In genomic region chr2:218781691-218782528, GRCh38 we compare ENCODE assay signal across 8 cellular contexts. TPM values are rescaled to one million over a fixed set of nuclear protein-coding genes. Genes with fewer than 3 reads are reported as not detected.
DNase-seq lines count a peak whose midpoint lies in the region; FAIRE-seq and TF ChIP-seq lines count a peak whose summit lies in the region.

CYP27A1 (plus strand) TSS chr2:218782147; CDS start chr2:218782183, 36 bp downstream.

- TF ChIP-seq CTCF in bronchial epithelial cell (IDR thresholded peaks at IDR 0.05; ENCODE audit: insufficient read depth, low read length, severe bottlenecking): no peak

- peaks cover 8% of the 10 kb centered on the region for H3K4me1 Mint-ChIP-seq in activated naive CD8-positive, alpha-beta T cell (ENCODE audit: low read depth)
- H3K4me1 Mint-ChIP-seq in activated naive CD8-positive, alpha-beta T cell treated with anti-CD3 and anti-CD28 coated beads for 36 hours: peaks cover 1% of the 10 kb centered on the region

- H3K4me3 ChIP-seq in bronchial epithelial cell (ENCODE audit: low read depth, low read length) (peak within 1 kb of the TSS; percentile 39), skeletal muscle satellite cell (ENCODE audit: low read length) (peak within 1 kb of the TSS; percentile 74)

- TF ChIP-seq POLR2A in erythroblast (IDR thresholded peaks at IDR 0.05; ENCODE audit: low read length): no peak

- H3K9me3 ChIP-seq in skeletal muscle satellite cell (replicated peaks; ENCODE audit: low read length): peaks cover 4% of the 10 kb centered on the region

- H3K27me3 Mint-ChIP-seq in activated naive CD8-positive, alpha-beta T cell: peaks cover 38% of the 10 kb centered on the region
- H3K27me3 Mint-ChIP-seq in activated naive CD8-positive, alpha-beta T cell treated with anti-CD3 and anti-CD28 coated beads for 36 hours: peaks cover 70% of the 10 kb centered on the region

- DNase-seq in activated naive CD8-positive, alpha-beta T cell treated with anti-CD3 and anti-CD28 coated beads for 36 hours: no peak
- DNase-seq in bronchial epithelial cell (ENCODE audit: low read depth) (no peak), iris pigment epithelial cell (ENCODE audit: low read depth) (peak; percentile 27), erythroblast (lab: John Stamatoyannopoulos, UW) (no peak), cerebellar nuclear complex (lab: John Stamatoyannopoulos, UW) (no peak), T-helper 9 cell (no peak)

- H3K36me3 Mint-ChIP-seq in activated naive CD8-positive, alpha-beta T cell: peaks cover 14% of the 10 kb centered on the region
- H3K36me3 Mint-ChIP-seq in activated naive CD8-positive, alpha-beta T cell treated with anti-CD3 and anti-CD28 coated beads for 36 hours: peaks cover 15% of the 10 kb centered on the region

- peaks cover 19% of the 10 kb centered on the region for H3K4me1 ChIP-seq in skeletal muscle satellite cell (ENCODE audit: control insufficient read depth, insufficient read depth, low read length)

- H3K27me3 ChIP-seq in bronchial epithelial cell (ENCODE audit: control insufficient read depth, insufficient read depth, low read length): no peaks in the 10 kb centered on the region
- peaks cover 4% of the 10 kb centered on the region for H3K27me3 ChIP-seq in skeletal muscle satellite cell (ENCODE audit: control insufficient read depth, insufficient read depth, low read length)

- H3K9ac ChIP-seq in skeletal muscle satellite cell (ENCODE audit: low read depth, low read length): peak within 1 kb of the TSS; percentile 83

- FAIRE-seq in bronchial epithelial cell (lab: Jason Lieb, UNC): no peak

- peak within 1 kb of the TSS; percentile 94 for H3K4me2 ChIP-seq in skeletal muscle satellite cell (ENCODE audit: low read length)

- H3K36me3 ChIP-seq in bronchial epithelial cell (ENCODE audit: control insufficient read depth, insufficient read depth, low read length) (no peaks in the 10 kb centered on the region), skeletal muscle satellite cell (ENCODE audit: insufficient read depth, low read length) (peaks cover 2% of the 10 kb centered on the region)

- H3K27ac Mint-ChIP-seq in activated naive CD8-positive, alpha-beta T cell: no peak within 1 kb of the TSS
- no peak within 1 kb of the TSS for H3K27ac Mint-ChIP-seq in activated naive CD8-positive, alpha-beta T cell treated with anti-CD3 and anti-CD28 coated beads for 36 hours

- peak within 1 kb of the TSS; percentile 44 for H3K4me3 Mint-ChIP-seq in activated naive CD8-positive, alpha-beta T cell
- H3K4me3 Mint-ChIP-seq in activated naive CD8-positive, alpha-beta T cell treated with anti-CD3 and anti-CD28 coated beads for 36 hours: no peak within 1 kb of the TSS

- peaks cover 4% of the 10 kb centered on the region for H3K9me3 Mint-ChIP-seq in activated naive CD8-positive, alpha-beta T cell (ENCODE audit: low read depth)
- H3K9me3 Mint-ChIP-seq in activated naive CD8-positive, alpha-beta T cell treated with anti-CD3 and anti-CD28 coated beads for 36 hours: peaks cover 8% of the 10 kb centered on the region

RNA-seq across cellular contexts. Expression of gene CYP27A1, which starts in this region (rescaled TPM):
- not detected for total RNA-seq in activated naive CD8-positive, alpha-beta T cell treated with anti-CD3 and anti-CD28 coated beads for 36 hours
- total RNA-seq in bronchial epithelial cell: 0.13 and 0.26 TPM in 2 replicates
- 1.0 and 1.1 TPM in 2 replicates for total RNA-seq in skeletal muscle satellite cell (2012; rRNA removed)
